ENCODE assay signal across 1 cellular context in the genomic region with DNA sequence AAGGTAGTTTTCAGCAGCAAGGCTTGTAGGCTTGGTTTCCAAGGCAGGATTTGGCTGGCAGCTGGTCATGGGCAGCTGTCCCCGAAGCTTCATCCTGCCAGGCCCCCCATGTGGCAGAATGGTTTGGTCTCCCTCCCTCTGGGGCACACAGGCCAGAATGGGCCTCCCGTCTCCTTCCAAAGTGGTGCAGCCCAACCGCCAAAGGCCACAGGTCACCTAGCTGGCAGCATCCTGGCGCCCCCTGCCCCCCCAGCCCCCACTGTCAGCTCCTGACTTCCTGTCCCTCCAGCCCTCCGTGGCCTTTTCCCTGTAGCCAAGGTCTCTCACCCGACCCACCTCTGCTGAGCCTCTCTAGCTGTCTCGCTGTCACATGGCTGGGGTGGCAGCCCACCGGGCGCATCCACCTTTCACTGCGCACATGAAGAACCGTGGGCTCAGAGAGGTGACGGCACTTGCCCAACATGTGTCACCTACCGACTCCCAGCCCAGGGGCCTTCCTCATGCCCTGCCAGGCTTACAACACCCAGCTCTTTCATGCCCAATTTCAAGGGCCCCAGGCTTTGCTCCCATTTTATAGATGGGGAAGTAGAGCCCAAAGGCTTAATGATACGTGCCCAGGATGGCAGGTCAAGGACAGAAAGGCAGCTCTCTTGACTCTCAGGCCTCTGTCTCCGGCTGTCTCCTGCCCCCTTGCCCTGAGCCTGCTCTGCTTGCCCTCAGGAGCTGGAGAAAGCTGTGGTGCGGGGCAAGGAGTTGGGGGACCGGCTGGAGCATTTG.
TF ChIP-seq lines count a peak whose summit lies in the region.

No MANE protein-coding gene starts in this region.

TF ChIP-seq in WTC11, 78 proteins besides CTCF, POLR2A, EP300 and RAD21:
- TF ChIP-seq AR (CRISPR knock-in tag; IDR thresholded peaks at IDR 0.05) (no peak), ATF2 (CRISPR knock-in tag; IDR thresholded peaks at IDR 0.05; ENCODE audit: borderline replicate concordance, low read depth) (no peak), TCF7 (CRISPR knock-in tag; IDR thresholded peaks at IDR 0.05; ENCODE audit: low read depth) (no peak), HMGA2 (CRISPR knock-in tag; IDR thresholded peaks at IDR 0.05) (no peak), ZNF416 (CRISPR knock-in tag; IDR thresholded peaks at IDR 0.05) (no peak), ZBTB21 (CRISPR knock-in tag; IDR thresholded peaks at IDR 0.05; ENCODE audit: borderline replicate concordance) (no peak), EMX1 (CRISPR knock-in tag; IDR thresholded peaks at IDR 0.05) (no peak), ZNF232 (CRISPR knock-in tag; IDR thresholded peaks at IDR 0.05) (no peak), ZNF317 (CRISPR knock-in tag; IDR thresholded peaks at IDR 0.05; ENCODE audit: borderline replicate concordance, low read depth) (no peak), ZNF532 (CRISPR knock-in tag; IDR thresholded peaks at IDR 0.05; ENCODE audit: borderline replicate concordance) (no peak), SOX15 (CRISPR knock-in tag; IDR thresholded peaks at IDR 0.05) (no peak), RELA (CRISPR knock-in tag; IDR thresholded peaks at IDR 0.05; ENCODE audit: borderline replicate concordance) (no peak), FOXK1 (CRISPR knock-in tag; IDR thresholded peaks at IDR 0.05) (no peak), GABPB1 (CRISPR knock-in tag; IDR thresholded peaks at IDR 0.05) (no peak), SP1 (CRISPR knock-in tag; conservative IDR thresholded peaks at IDR 0.05) (no peak)
- TF ChIP-seq, protein P1, sequence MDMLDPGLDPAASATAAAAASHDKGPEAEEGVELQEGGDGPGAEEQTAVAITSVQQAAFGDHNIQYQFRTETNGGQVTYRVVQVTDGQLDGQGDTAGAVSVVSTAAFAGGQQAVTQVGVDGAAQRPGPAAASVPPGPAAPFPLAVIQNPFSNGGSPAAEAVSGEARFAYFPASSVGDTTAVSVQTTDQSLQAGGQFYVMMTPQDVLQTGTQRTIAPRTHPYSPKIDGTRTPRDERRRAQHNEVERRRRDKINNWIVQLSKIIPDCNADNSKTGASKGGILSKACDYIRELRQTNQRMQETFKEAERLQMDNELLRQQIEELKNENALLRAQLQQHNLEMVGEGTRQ (CRISPR knock-in tag; IDR thresholded peaks at IDR 0.05) = no peak
- TF ChIP-seq, protein P2, sequence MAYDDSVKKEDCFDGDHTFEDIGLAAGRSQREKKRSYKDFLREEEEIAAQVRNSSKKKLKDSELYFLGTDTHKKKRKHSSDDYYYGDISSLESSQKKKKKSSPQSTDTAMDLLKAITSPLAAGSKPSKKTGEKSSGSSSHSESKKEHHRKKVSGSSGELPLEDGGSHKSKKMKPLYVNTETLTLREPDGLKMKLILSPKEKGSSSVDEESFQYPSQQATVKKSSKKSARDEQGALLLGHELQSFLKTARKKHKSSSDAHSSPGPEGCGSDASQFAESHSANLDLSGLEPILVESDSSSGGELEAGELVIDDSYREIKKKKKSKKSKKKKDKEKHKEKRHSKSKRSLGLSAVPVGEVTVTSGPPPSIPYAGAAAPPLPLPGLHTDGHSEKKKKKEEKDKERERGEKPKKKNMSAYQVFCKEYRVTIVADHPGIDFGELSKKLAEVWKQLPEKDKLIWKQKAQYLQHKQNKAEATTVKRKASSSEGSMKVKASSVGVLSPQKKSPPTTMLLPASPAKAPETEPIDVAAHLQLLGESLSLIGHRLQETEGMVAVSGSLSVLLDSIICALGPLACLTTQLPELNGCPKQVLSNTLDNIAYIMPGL (CRISPR knock-in tag; IDR thresholded peaks at IDR 0.05) = no peak
TF ChIP-seq in WTC11: peak in this region for 0.
